In the genomic region with DNA sequence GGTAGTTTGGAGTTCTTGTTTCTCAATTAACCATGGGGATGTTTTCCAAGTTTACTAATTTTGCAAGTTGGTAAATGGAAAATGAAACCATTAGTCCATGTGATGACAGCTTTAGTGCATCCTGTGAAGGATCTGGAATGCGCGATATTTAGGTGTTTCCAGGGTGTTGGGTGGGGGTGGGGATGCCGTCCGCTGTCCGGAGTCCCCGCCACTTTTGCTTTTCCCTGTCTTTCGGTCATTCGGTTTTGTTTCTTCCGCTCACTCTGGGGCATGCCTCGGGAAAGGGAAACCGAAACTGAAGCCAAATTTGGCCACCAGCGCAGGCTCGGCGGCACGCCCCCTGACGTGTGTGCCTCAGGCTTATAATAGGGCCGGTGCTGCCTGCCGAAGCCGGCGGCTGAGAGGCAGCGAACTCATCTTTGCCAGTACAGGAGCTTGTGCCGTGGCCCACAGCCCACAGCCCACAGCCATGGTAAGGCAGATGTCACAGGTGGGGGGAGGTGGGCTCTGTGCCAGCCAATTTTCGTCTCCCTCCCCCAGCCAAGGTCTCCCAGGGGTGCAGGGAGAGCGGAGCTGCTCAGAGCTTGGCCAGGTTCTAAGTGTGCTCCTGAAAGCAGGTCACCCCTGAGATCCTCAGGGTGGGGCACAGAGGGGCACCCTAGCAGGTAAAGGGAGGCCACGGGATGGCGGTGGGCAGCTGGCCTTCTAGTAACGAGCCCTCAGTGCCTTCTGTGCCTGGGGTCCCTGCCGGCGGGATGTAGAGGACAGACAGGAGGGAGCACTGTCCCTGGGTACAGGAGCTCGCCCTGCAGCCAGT, we compare ENCODE assay signal across 8 cellular contexts. TPM values are rescaled to one million over a fixed set of nuclear protein-coding genes. Genes with fewer than 3 reads are reported as not detected.
DNase-seq lines count a peak whose midpoint lies in the region; ATAC-seq and TF ChIP-seq lines count a peak whose summit lies in the region.

A gene (plus strand): TSS at position 393 of the 817 bp plus-strand sequence. CDS start 77 bp downstream, at position 470.

- in situ Hi-C loops in KBM-7 (cut with MboI; ENCODE audit: low pct_unique_long_range_greater_than_20kb, low sequenced_read_pairs), result no loop called here

- H3K36me3 ChIP-seq in ovary (no peaks in the 10 kb centered on the region), thymus (ENCODE audit: control insufficient read depth, insufficient read depth) (no peaks in the 10 kb centered on the region)

- H3K27me3 ChIP-seq in ovary, result no peaks in the 10 kb centered on the region
- H3K27me3 ChIP-seq in thymus (ENCODE audit: control insufficient read depth, insufficient read depth), result no peaks in the 10 kb centered on the region

- H3K4me1 Mint-ChIP-seq in glutamatergic neuron (ENCODE audit: low read depth, unreplicated experiment), result peaks cover 20% of the 10 kb centered on the region

- H3K27me3 Mint-ChIP-seq in glutamatergic neuron (ENCODE audit: unreplicated experiment), result peaks cover 5% of the 10 kb centered on the region

- no peak for TF ChIP-seq CTCF in glutamatergic neuron (IDR thresholded peaks at IDR 0.05; ENCODE audit: partially characterized antibody, unreplicated experiment)
- no peak for TF ChIP-seq CTCF in ovary (IDR thresholded peaks at IDR 0.05)

- H3K9me3 Mint-ChIP-seq in activated naive CD4-positive, alpha-beta T cell treated with anti-CD3 and anti-CD28 coated beads, Interleukin-2, amount 50 U/mL, for 72 hours, result no peaks in the 10 kb centered on the region
- H3K9me3 Mint-ChIP-seq in glutamatergic neuron (ENCODE audit: unreplicated experiment), result peaks cover 9% of the 10 kb centered on the region

- peaks cover 5 to 10% of the 10 kb centered on the region in 2 donors for H3K36me3 Mint-ChIP-seq in activated naive CD4-positive, alpha-beta T cell treated with anti-CD3 and anti-CD28 coated beads, Interleukin-2, amount 50 U/mL, for 72 hours
- H3K36me3 Mint-ChIP-seq in glutamatergic neuron (ENCODE audit: unreplicated experiment), result no peaks in the 10 kb centered on the region

- TF ChIP-seq POLR2A in ovary (IDR thresholded peaks at IDR 0.05), result no peak

- intact Hi-C loops in ovary (cut with DNase I), result no loop called here

- DNase-seq in DMS53 (lab: John Stamatoyannopoulos, UW) (peak; percentile 94), KBM-7 (peak; percentile 90), SKM-1 (lab: John Stamatoyannopoulos, UW; ENCODE audit: unreplicated experiment) (peak; percentile 59), glutamatergic neuron (no peak), ovary (peak; percentile 84 to 90 (median 88))
- peak; percentile 83 to 92 for DNase-seq in activated naive CD4-positive, alpha-beta T cell treated with anti-CD3 and anti-CD28 coated beads, Interleukin-2, amount 50 U/mL, for 72 hours (ENCODE audit: low spot score in 2 of 2)

- ATAC-seq in GM21526 (IDR thresholded peaks at IDR 0.05; ENCODE audit: low FRiP score, unreplicated experiment), result peak; percentile 60
- ATAC-seq in activated naive CD4-positive, alpha-beta T cell treated with anti-CD3 and anti-CD28 coated beads, Interleukin-2, amount 50 U/mL, for 72 hours, result peak; percentile 93 to 96

- H3K27ac ChIP-seq in ovary (peak within 1 kb of the TSS; percentile 14 to 57), thymus (ENCODE audit: low read depth) (peak within 1 kb of the TSS; percentile 91)

- TF ChIP-seq EP300 in ovary (IDR thresholded peaks at IDR 0.05), result no peak

- H3K4me3 ChIP-seq in ovary (peak within 1 kb of the TSS; percentile 67), thymus (ENCODE audit: low read length) (peak within 1 kb of the TSS; percentile 63)

- peaks cover 4% of the 10 kb centered on the region for H3K4me1 ChIP-seq in ovary (ENCODE audit: insufficient read depth)
- peaks cover 12% of the 10 kb centered on the region for H3K4me1 ChIP-seq in thymus (ENCODE audit: control insufficient read depth, insufficient read depth, low read length)

- no peaks in the 10 kb centered on the region for H3K9me3 ChIP-seq in ovary
- H3K9me3 ChIP-seq in thymus (ENCODE audit: control insufficient read depth), result no peaks in the 10 kb centered on the region

- H3K4me3 Mint-ChIP-seq in glutamatergic neuron (ENCODE audit: unreplicated experiment), result peak within 1 kb of the TSS; percentile 76

- 0 to 2% (median 1%) methylated on average over 28 to 30 of the region's 30 CpGs for WGBS in ovary, 3 donors
- 10% methylated on average over 30 of the region's 30 CpGs for WGBS in thymus

- H3K27ac Mint-ChIP-seq in activated naive CD4-positive, alpha-beta T cell treated with anti-CD3 and anti-CD28 coated beads, Interleukin-2, amount 50 U/mL, for 72 hours, result peak within 1 kb of the TSS; percentile 93 to 94
- H3K27ac Mint-ChIP-seq in glutamatergic neuron (ENCODE audit: unreplicated experiment), result peak within 1 kb of the TSS; percentile 82

RNA-seq across cellular contexts. Expression of the gene that starts here (rescaled TPM):
- total RNA-seq in activated naive CD4-positive, alpha-beta T cell treated with anti-CD3 and anti-CD28 coated beads, Interleukin-2, amount 50 U/mL, for 72 hours, result 10 to 100 TPM; 91.6 to 97.5 TPM
- total RNA-seq in glutamatergic neuron (ENCODE audit: unreplicated experiment), result 18.4 TPM
- 10 to 100 TPM in 6 of 7 donors, 1 to 10 TPM in 1; 7.8 to 37.3 (median 11.4) TPM for total RNA-seq in ovary
- 10 to 100 TPM in 1 of 2 donors, not detected in 1; 83.5 TPM for polyA plus RNA-seq in ovary
- 285 TPM for polyA plus RNA-seq in thymus
